Comparison of ENCODE assay signal across 9 cellular contexts in genomic region chr14:68663385-68664076, GRCh38.
DNase-seq lines count a peak whose midpoint lies in the region; ATAC-seq, FAIRE-seq and TF ChIP-seq lines count a peak whose summit lies in the region.
"Had no signal": no experiment of that assay in that cellular context is flagged by ENCODE, and none has a peak within 500 bp of the region (broad histone marks: within the 10 kb centered on the region; RNA-seq: fewer than 3 reads in every experiment).

No MANE protein-coding gene starts in this region.

- TF ChIP-seq EP300 in transverse colon (IDR thresholded peaks at IDR 0.05; ENCODE audit: low read depth): no peak

- H2AFZ ChIP-seq in mesenchymal stem cell (ENCODE audit: low read depth, low read length): no peak overlapping the region

- no peak overlapping the region for H3K23ac ChIP-seq in mesenchymal stem cell (ENCODE audit: low read length in 2 of 2)

- no peaks in the 10 kb centered on the region for H3K27me3 ChIP-seq in mesenchymal stem cell (ENCODE audit: control insufficient read depth in 1 of 2, insufficient read depth in 1 of 2, low read length in 2 of 2)
- no peaks in the 10 kb centered on the region for H3K27me3 ChIP-seq in transverse colon
- H3K27me3 ChIP-seq: heart left ventricle had no signal

- H3K27ac ChIP-seq in mesenchymal stem cell (ENCODE audit: low read length, poor library complexity, severe bottlenecking) (no peak overlapping the region), transverse colon (peak overlapping the region; percentile 59 to 84 (median 75))

- no peak overlapping the region for H3K14ac ChIP-seq in mesenchymal stem cell (ENCODE audit: low read length in 2 of 2)

- FAIRE-seq in urothelium cell line (lab: Jason Lieb, UNC): no peak

- peaks cover 8% of the 10 kb centered on the region for H3K36me3 Mint-ChIP-seq in endothelial cell (ENCODE audit: low read depth, unreplicated experiment)

- TF ChIP-seq CTCF in transverse colon (IDR thresholded peaks at IDR 0.05) (no peak), endothelial cell (IDR thresholded peaks at IDR 0.05; ENCODE audit: unreplicated experiment) (no peak)

- DNase-seq in activated CD4-positive, alpha-beta T cell treated with anti-CD3 and anti-CD28 coated beads, Interleukin-2, amount 50 U/mL, for 4 hours: peak; percentile 25 to 34
- DNase-seq in mesenchymal stem cell (no peak), transverse colon (no peak), urothelium cell line (ENCODE audit: low spot score) (no peak), NCI-H82 treated with DMSO at 0.1 percent for 48 hours (lab: John Stamatoyannopoulos, UW; ENCODE audit: unreplicated experiment) (no peak), endothelial cell (ENCODE audit: low spot score) (no peak)
- DNase-seq: heart left ventricle had no signal

- H4K8ac ChIP-seq in mesenchymal stem cell (ENCODE audit: low read length): no peak overlapping the region

- in situ Hi-C loops in transverse colon (cut with MboI; ENCODE audit: low pct_ligation_motif_present in 1 of 4, low pct_unique_long_range_greater_than_20kb in 1 of 4, low sequenced_read_pairs in 3 of 4): no loop called here

- intact Hi-C loops in transverse colon (cut with DNase I; ENCODE audit: low total_unique reads): loop anchor here (10.0 kb wide), 1 partner anchor 419 kb away; no protein-coding TSS in a partner anchor

- WGBS in mesenchymal stem cell: 84% methylated on average over 8 of the region's 9 CpGs
- 62 to 64% methylated on average over 8 to 9 of the region's 9 CpGs for WGBS in transverse colon (ENCODE audit: low coverage in 1 of 2), 2 donors

- H2BK12ac ChIP-seq in mesenchymal stem cell (ENCODE audit: low read length in 2 of 2): peak overlapping the region in 1 of 2 experiments; percentile 89

- peak overlapping the region; percentile 54 for H3K9ac ChIP-seq in mesenchymal stem cell (ENCODE audit: low read length)

- no peaks in the 10 kb centered on the region for H3K9me3 Mint-ChIP-seq in endothelial cell (ENCODE audit: unreplicated experiment)

- H3K4me1 Mint-ChIP-seq in endothelial cell (ENCODE audit: unreplicated experiment): peaks cover 10% of the 10 kb centered on the region

- H2BK15ac ChIP-seq in mesenchymal stem cell (ENCODE audit: low read depth, poor library complexity, severe bottlenecking): peak overlapping the region; percentile 63

- H3K4me1 ChIP-seq in mesenchymal stem cell (ENCODE audit: control insufficient read depth, insufficient read depth, low read depth, low read length) (peaks cover 8% of the 10 kb centered on the region), transverse colon (peaks cover 22 to 55% (median 27%) of the 10 kb centered on the region in 4 donors)

- ATAC-seq in GM18505 (IDR thresholded peaks at IDR 0.05; ENCODE audit: unreplicated experiment) (peak; percentile 63), HG02588 (IDR thresholded peaks at IDR 0.05; ENCODE audit: unreplicated experiment) (peak; percentile 58)

- TF ChIP-seq POLR2A in GM18505 (IDR thresholded peaks at IDR 0.05; ENCODE audit: borderline replicate concordance, extremely low read depth, insufficient read depth, insufficient read length): no peak
- no peak for TF ChIP-seq POLR2A in transverse colon (IDR thresholded peaks at IDR 0.05)

- peak overlapping the region; percentile 2 to 49 for H3K18ac ChIP-seq in mesenchymal stem cell (ENCODE audit: low read depth in 1 of 2, low read length in 2 of 2)

- H3K9me3 ChIP-seq in mesenchymal stem cell (ENCODE audit: control insufficient read depth, low read length) (no peaks in the 10 kb centered on the region), transverse colon (no peaks in the 10 kb centered on the region)
- H3K9me3 ChIP-seq: heart left ventricle had no signal

- peak overlapping the region in 1 of 2 experiments; percentile 54 for H3K4ac ChIP-seq in mesenchymal stem cell (ENCODE audit: low read depth in 1 of 2, low read length in 2 of 2)

- no peak overlapping the region for H3K27ac Mint-ChIP-seq in endothelial cell (ENCODE audit: unreplicated experiment)

- no peak overlapping the region for H3K4me2 ChIP-seq in mesenchymal stem cell (ENCODE audit: low read length, poor library complexity, severe bottlenecking)

- H3K79me1 ChIP-seq in mesenchymal stem cell (replicated peaks; ENCODE audit: low read length, poor library complexity, severe bottlenecking): no peaks in the 10 kb centered on the region

- H2BK120ac ChIP-seq in mesenchymal stem cell (ENCODE audit: low read depth, low read length): no peak overlapping the region

- H3K27me3 Mint-ChIP-seq in endothelial cell (ENCODE audit: unreplicated experiment): peaks cover 5% of the 10 kb centered on the region

- H3K36me3 ChIP-seq in mesenchymal stem cell (ENCODE audit: control insufficient read depth in 1 of 2, insufficient read depth in 2 of 2, low read depth in 1 of 2, low read length in 2 of 2) (peaks cover 0 to 4% of the 10 kb centered on the region in 2 experiments), transverse colon (no peaks in the 10 kb centered on the region)
- H3K36me3 ChIP-seq: heart left ventricle had no signal

- peak overlapping the region in 1 of 2 experiments; percentile 26 for H3K4me3 ChIP-seq in mesenchymal stem cell (ENCODE audit: insufficient read depth in 1 of 2, low read depth in 1 of 2, low read length in 2 of 2)
- no peak overlapping the region for H3K4me3 ChIP-seq in transverse colon

- H3K4me3 Mint-ChIP-seq in endothelial cell (ENCODE audit: unreplicated experiment): no peak overlapping the region

- H2BK5ac ChIP-seq in mesenchymal stem cell (ENCODE audit: low read depth, low read length, poor library complexity, severe bottlenecking): no peak overlapping the region

- peak overlapping the region; percentile 25 for H4K91ac ChIP-seq in mesenchymal stem cell (ENCODE audit: low read length)

- H2AK5ac ChIP-seq in mesenchymal stem cell (ENCODE audit: low read length, severe bottlenecking): no peak overlapping the region

Comparison
In these comparisons a context has a peak if more than half of its experiments do, and no peak if none do; other contexts are left out.
1. DNase-seq: peak in activated CD4-positive, alpha-beta T cell treated with anti-CD3 and anti-CD28 coated beads, Interleukin-2, amount 50 U/mL, for 4 hours (2 of 2); none in mesenchymal stem cell (single experiment), transverse colon (single experiment), urothelium cell line (single experiment), NCI-H82 treated with DMSO at 0.1 percent for 48 hours (single experiment) and endothelial cell (single experiment).